ENCODE assay signal across 11 cellular contexts in genomic region chr17:31389673-31390381, GRCh38. TPM values are rescaled to one million over a fixed set of nuclear protein-coding genes. Genes with fewer than 3 reads are reported as not detected.
DNase-seq lines count a peak whose midpoint lies in the region; ATAC-seq and TF ChIP-seq lines count a peak whose summit lies in the region.
"Had no signal": no experiment of that assay in that cellular context is flagged by ENCODE, and none has a peak within 500 bp of the region (broad histone marks: within the 10 kb centered on the region; RNA-seq: fewer than 3 reads in every experiment).

No MANE protein-coding gene starts in this region.

- H3K9ac ChIP-seq in KMS-11 = no peak overlapping the region

- H3K36me3 Mint-ChIP-seq in activated CD4-positive, alpha-beta T cell treated with anti-CD3 and anti-CD28 coated beads, Interleukin-2, amount 10 ng/mL, durations not matched to agents 24 days and 14 days (ENCODE audit: low read depth) = no peaks in the 10 kb centered on the region
- H3K36me3 Mint-ChIP-seq in effector memory CD8-positive, alpha-beta T cell (ENCODE audit: insufficient read depth) = no peaks in the 10 kb centered on the region
- no peaks in the 10 kb centered on the region for H3K36me3 Mint-ChIP-seq in stimulated activated effector memory CD8-positive, alpha-beta T cell treated with anti-CD3 and anti-CD28 coated beads, Interleukin-12 subunit alpha, Interleukin-12 subunit beta, amount 100 ng/mL, for 72 hours

- no peaks in the 10 kb centered on the region for H4K20me1 ChIP-seq in KMS-11 (ENCODE audit: insufficient read depth)

- H3K27ac Mint-ChIP-seq in activated CD4-positive, alpha-beta T cell treated with anti-CD3 and anti-CD28 coated beads, Interleukin-2, amount 10 ng/mL, durations not matched to agents 24 days and 14 days = no peak overlapping the region
- H3K27ac Mint-ChIP-seq in effector memory CD8-positive, alpha-beta T cell = no peak overlapping the region
- H3K27ac Mint-ChIP-seq in stimulated activated effector memory CD8-positive, alpha-beta T cell treated with anti-CD3 and anti-CD28 coated beads, Interleukin-12 subunit alpha, Interleukin-12 subunit beta, amount 100 ng/mL, for 72 hours = no peak overlapping the region

- peak overlapping the region; percentile 65 for H3K4me3 Mint-ChIP-seq in activated CD4-positive, alpha-beta T cell treated with anti-CD3 and anti-CD28 coated beads, Interleukin-2, amount 10 ng/mL, durations not matched to agents 24 days and 14 days
- peak overlapping the region; percentile 76 to 83 for H3K4me3 Mint-ChIP-seq in effector memory CD8-positive, alpha-beta T cell
- peak overlapping the region; percentile 63 for H3K4me3 Mint-ChIP-seq in stimulated activated effector memory CD8-positive, alpha-beta T cell treated with anti-CD3 and anti-CD28 coated beads, Interleukin-12 subunit alpha, Interleukin-12 subunit beta, amount 100 ng/mL, for 72 hours

- intact Hi-C loops in activated CD4-positive, alpha-beta T cell treated with anti-CD3 and anti-CD28 coated beads, Interleukin-2, amount 10 ng/mL, durations not matched to agents 24 days and 14 days (cut with micrococcal nuclease) = loop anchor here (2.0 kb wide), 1 partner anchor 135 kb away; no protein-coding TSS in a partner anchor

- H3K27ac ChIP-seq in KMS-11 = no peak overlapping the region
- H3K27ac ChIP-seq: ovary had no signal

- no peaks in the 10 kb centered on the region for H3K9me3 Mint-ChIP-seq in activated CD4-positive, alpha-beta T cell treated with anti-CD3 and anti-CD28 coated beads, Interleukin-2, amount 10 ng/mL, durations not matched to agents 24 days and 14 days
- no peaks in the 10 kb centered on the region for H3K9me3 Mint-ChIP-seq in effector memory CD8-positive, alpha-beta T cell
- H3K9me3 Mint-ChIP-seq in stimulated activated effector memory CD8-positive, alpha-beta T cell treated with anti-CD3 and anti-CD28 coated beads, Interleukin-12 subunit alpha, Interleukin-12 subunit beta, amount 100 ng/mL, for 72 hours = no peaks in the 10 kb centered on the region

- ATAC-seq in effector memory CD8-positive, alpha-beta T cell (replicated peaks) = no peak
- ATAC-seq in stimulated activated effector memory CD8-positive, alpha-beta T cell treated with anti-CD3 and anti-CD28 coated beads, Interleukin-12 subunit alpha, Interleukin-12 subunit beta, amount 100 ng/mL, for 72 hours = no peak
- no peak for ATAC-seq in HG03439 (IDR thresholded peaks at IDR 0.05; ENCODE audit: unreplicated experiment)

- H3K4me2 ChIP-seq in KMS-11 = no peak overlapping the region

- H3K27me3 ChIP-seq in KMS-11 (ENCODE audit: insufficient read depth, low read depth) = no peaks in the 10 kb centered on the region
- H3K27me3 ChIP-seq: ovary had no signal

- no peak overlapping the region for H3K4me3 ChIP-seq in KMS-11 (IDR thresholded peaks at IDR 0.05; ENCODE audit: insufficient read depth, low read depth, low read length)
- H3K4me3 ChIP-seq: ovary had no signal

- peaks cover 6% of the 10 kb centered on the region for H3K4me1 Mint-ChIP-seq in activated CD4-positive, alpha-beta T cell treated with anti-CD3 and anti-CD28 coated beads, Interleukin-2, amount 10 ng/mL, durations not matched to agents 24 days and 14 days
- H3K4me1 Mint-ChIP-seq in effector memory CD8-positive, alpha-beta T cell (ENCODE audit: low read depth in 2 of 2) = peaks cover 4 to 23% of the 10 kb centered on the region in 2 donors
- H3K4me1 Mint-ChIP-seq in stimulated activated effector memory CD8-positive, alpha-beta T cell treated with anti-CD3 and anti-CD28 coated beads, Interleukin-12 subunit alpha, Interleukin-12 subunit beta, amount 100 ng/mL, for 72 hours = peaks cover 21% of the 10 kb centered on the region

- peak; percentile 28; the same call in 1 of the 2 replicates for TF ChIP-seq CTCF in KMS-11 (conservative IDR thresholded peaks at IDR 0.05; ENCODE audit: low read depth, low read length)

- H3K79me2 ChIP-seq in KMS-11 (ENCODE audit: insufficient read depth, low read depth) = no peaks in the 10 kb centered on the region

- H2AFZ ChIP-seq in KMS-11 (ENCODE audit: low read depth) = no peak overlapping the region

- H3K36me3 ChIP-seq in KMS-11 (ENCODE audit: insufficient read depth) = no peaks in the 10 kb centered on the region
- H3K36me3 ChIP-seq: ovary had no signal

- no peak for DNase-seq in activated CD4-positive, alpha-beta T cell treated with anti-CD3 and anti-CD28 coated beads, Interleukin-2, amount 10 ng/mL, durations not matched to agents 24 days and 14 days
- DNase-seq in activated CD4-positive, alpha-beta T cell treated with anti-CD3 and anti-CD28 coated beads for 48 hours = no peak
- no peak for DNase-seq in effector memory CD8-positive, alpha-beta T cell
- no peak for DNase-seq in stimulated activated effector memory CD8-positive, alpha-beta T cell treated with anti-CD3 and anti-CD28 coated beads, Interleukin-12 subunit alpha, Interleukin-12 subunit beta, amount 100 ng/mL, for 72 hours (ENCODE audit: low spot score in 2 of 2)
- DNase-seq in cerebellar nuclear complex (lab: John Stamatoyannopoulos, UW) = no peak
- DNase-seq in NCI-H82 (lab: John Stamatoyannopoulos, UW) = no peak
- DNase-seq: kidney; NK-92 treated with Interleukin-12 subunit alpha and Interleukin-12 subunit beta, amount 100 ng/mL, for 24 hours had no signal

- H3K27me3 Mint-ChIP-seq in activated CD4-positive, alpha-beta T cell treated with anti-CD3 and anti-CD28 coated beads, Interleukin-2, amount 10 ng/mL, durations not matched to agents 24 days and 14 days = peaks cover 47% of the 10 kb centered on the region
- H3K27me3 Mint-ChIP-seq in effector memory CD8-positive, alpha-beta T cell = peaks cover 37 to 51% of the 10 kb centered on the region in 2 donors

- H3K4me1 ChIP-seq in KMS-11 (ENCODE audit: low read depth, poor library complexity, severe bottlenecking) = no peaks in the 10 kb centered on the region

RNA-seq across cellular contexts. Expression of gene RAB11FIP4, which starts 1.6 kb away (rescaled TPM):
- total RNA-seq in activated CD4-positive, alpha-beta T cell treated with anti-CD3 and anti-CD28 coated beads, Interleukin-2, amount 10 ng/mL, durations not matched to agents 24 days and 14 days = 24.3 and 26.4 TPM in 2 replicates
